Comparison of ENCODE assay signal across 8 cellular contexts in genomic region chr17:41835800-41836549, GRCh38. TPM values are rescaled to one million over a fixed set of nuclear protein-coding genes. Genes with fewer than 3 reads are reported as not detected.
A peak's percentile ranks its signal among the peaks of the same experiment; 100 is the strongest.
DNase-seq lines count a peak whose midpoint lies in the region; ATAC-seq, FAIRE-seq and TF ChIP-seq lines count a peak whose summit lies in the region.

Gene NT5C3B, minus strand, starts transcription at chr17:41836232. Its CDS starts 39 bp downstream, at chr17:41836193.

- no peaks in the 10 kb centered on the region for H3K9me3 ChIP-seq in CD4-positive, alpha-beta memory T cell (ENCODE audit: control insufficient read depth in 1 of 2, low read length in 2 of 2)
- no peaks in the 10 kb centered on the region for H3K9me3 ChIP-seq in endothelial cell of umbilical vein (replicated peaks; ENCODE audit: control insufficient read depth, insufficient read depth, low read length)

- H3K79me2 ChIP-seq in endothelial cell of umbilical vein (ENCODE audit: control insufficient read depth, insufficient read depth, low read length): peaks cover 3% of the 10 kb centered on the region

- dilution Hi-C loops in endothelial cell of umbilical vein (cut with MboI; ENCODE audit: extremely low pct_ligation_motif_present, low sequenced_read_pairs): no loop called here

- no peak for TF ChIP-seq POLR2A in endothelial cell of umbilical vein (IDR thresholded peaks at IDR 0.05; ENCODE audit: low read depth, low read length)

- no peaks in the 10 kb centered on the region for H4K20me1 ChIP-seq in endothelial cell of umbilical vein (replicated peaks; ENCODE audit: control insufficient read depth, extremely low read depth, insufficient read depth, low read length)

- H3K27ac ChIP-seq in CD4-positive, alpha-beta memory T cell (ENCODE audit: low read depth, low read length): peak within 1 kb of the TSS; percentile 52
- H3K27ac ChIP-seq in endothelial cell of umbilical vein (ENCODE audit: insufficient read depth, low read depth, low read length): no peak within 1 kb of the TSS

- H3K4me1 Mint-ChIP-seq in CD4-positive, alpha-beta memory T cell: peaks cover 10 to 18% (median 14%) of the 10 kb centered on the region in 4 donors

- peak within 1 kb of the TSS; percentile 79 to 90 (median 88) for H3K4me3 Mint-ChIP-seq in CD4-positive, alpha-beta memory T cell

- no peak for FAIRE-seq in endothelial cell of umbilical vein (lab: Jason Lieb, UNC)

- H3K9me1 ChIP-seq in endothelial cell of umbilical vein (replicated peaks; ENCODE audit: control insufficient read depth, extremely low read depth, insufficient read depth, low read length): no peaks in the 10 kb centered on the region

- H3K4me3 ChIP-seq in CD4-positive, alpha-beta memory T cell (ENCODE audit: low read length in 2 of 2): peak within 1 kb of the TSS; percentile 29 to 51
- H3K4me3 ChIP-seq in endothelial cell of umbilical vein (replicated peaks in 1 of 3; ENCODE audit: insufficient read depth in 1 of 3, low read depth in 1 of 3, low read length in 3 of 3): peak within 1 kb of the TSS; percentile 62 to 80 (median 71)

- H3K27me3 Mint-ChIP-seq in CD4-positive, alpha-beta memory T cell: no peaks in the 10 kb centered on the region

- peak within 1 kb of the TSS; percentile 87 for H3K4me2 ChIP-seq in endothelial cell of umbilical vein (ENCODE audit: insufficient read depth, low read length)

- DNase-seq in CD4-positive, alpha-beta memory T cell: peak in 4 of 5 donors; percentile 35 to 58 (median 42)
- DNase-seq in NCI-H460 (ENCODE audit: extremely low read depth, low read depth) (peak; percentile 38), endothelial cell of umbilical vein (ENCODE audit: low read depth, low spot score) (peak; percentile 44), mucosa of gallbladder (ENCODE audit: low spot score) (peak; percentile 40), cerebellar nuclear complex (lab: John Stamatoyannopoulos, UW) (no peak)
- peak; percentile 18 for DNase-seq in activated CD8-positive, alpha-beta memory T cell treated with anti-CD3 and anti-CD28 coated beads, Interleukin-2, amount 50 U/mL, for 24 hours (ENCODE audit: extremely low read depth)
- DNase-seq in stimulated activated CD8-positive, alpha-beta memory T cell treated with anti-CD3 and anti-CD28 coated beads, Interleukin-4, amount 100 ng/mL, for 24 hours (ENCODE audit: low read depth): peak; percentile 40

- H3K36me3 Mint-ChIP-seq in CD4-positive, alpha-beta memory T cell: peaks cover 4 to 9% of the 10 kb centered on the region in 2 donors

- ATAC-seq in GM21723 (IDR thresholded peaks at IDR 0.05; ENCODE audit: unreplicated experiment): peak; percentile 62

- CTCF ChIA-PET in CD4-positive, alpha-beta memory T cell (lab: Charles Lee; ENCODE audit: partially characterized antibody): interaction anchor here (2.2 kb wide), 1 partner anchor 25 kb away, joined by 10 read pairs; the partner anchor contains the start of gene P3H4
- CTCF ChIA-PET in endothelial cell of umbilical vein (lab: Charles Lee): interaction anchor here (1.4 kb wide), 1 partner anchor 10 kb away, joined by 3 read pairs; no protein-coding TSS in a partner anchor

- H3K27ac Mint-ChIP-seq in CD4-positive, alpha-beta memory T cell: peak within 1 kb of the TSS in 6 of 7 donors; percentile 41 to 89 (median 74)

- POLR2A ChIA-PET in CD4-positive, alpha-beta memory T cell (lab: Charles Lee; ENCODE audit: partially characterized antibody): interaction anchor here (0.8 to 4.5 kb wide), 5 partner anchors 15 to 182 kb away, joined by 3 to 24 read pairs (median 4); partner anchors contain the start of genes DNAJC7, EIF1, KLHL11 and P3H4
- POLR2A ChIA-PET in endothelial cell of umbilical vein (lab: Charles Lee): no interaction called here

- H3K27me3 ChIP-seq in CD4-positive, alpha-beta memory T cell (ENCODE audit: insufficient read depth, low read length): no peaks in the 10 kb centered on the region
- no peaks in the 10 kb centered on the region for H3K27me3 ChIP-seq in endothelial cell of umbilical vein (ENCODE audit: control insufficient read depth in 2 of 2, insufficient read depth in 2 of 2, low read length in 2 of 2)

- H3K4me1 ChIP-seq in CD4-positive, alpha-beta memory T cell (ENCODE audit: insufficient read depth, low read length): peaks cover 12% of the 10 kb centered on the region
- peaks cover 5% of the 10 kb centered on the region for H3K4me1 ChIP-seq in endothelial cell of umbilical vein (ENCODE audit: control insufficient read depth, extremely low read depth, insufficient read depth, low read length)

- TF ChIP-seq CTCF in endothelial cell of umbilical vein (IDR thresholded peaks at IDR 0.05; ENCODE audit: extremely low read depth in 1 of 2, insufficient read depth in 1 of 2, low read depth in 1 of 2, low read length in 2 of 2): no peak

- no TSS peak for BruUV-seq in endothelial cell of umbilical vein (replicated peaks; lab: Mats Ljungman, UMichigan)

- peak within 1 kb of the TSS; percentile 34 for H3K9ac ChIP-seq in endothelial cell of umbilical vein (replicated peaks; ENCODE audit: extremely low read depth, insufficient read depth, low read length)

- H3K9me3 Mint-ChIP-seq in CD4-positive, alpha-beta memory T cell: no peaks in the 10 kb centered on the region

- intact Hi-C loops in CD4-positive, alpha-beta memory T cell (cut with micrococcal nuclease): no loop called here
- intact Hi-C loops in endothelial cell of umbilical vein (cut with micrococcal nuclease): loop anchor here (1.0 kb wide), 1 partner anchor 98 kb away; no protein-coding TSS in a partner anchor

- no peaks in the 10 kb centered on the region for H3K36me3 ChIP-seq in CD4-positive, alpha-beta memory T cell (ENCODE audit: insufficient read depth, low read length)
- H3K36me3 ChIP-seq in endothelial cell of umbilical vein (ENCODE audit: control insufficient read depth in 2 of 2, extremely low read depth in 1 of 2, insufficient read depth in 2 of 2, low read length in 2 of 2): peaks cover 0 to 11% of the 10 kb centered on the region in 2 experiments

- peak within 1 kb of the TSS; percentile 100 for H2AFZ ChIP-seq in endothelial cell of umbilical vein (ENCODE audit: low read depth, low read length)

TF ChIP-seq in endothelial cell of umbilical vein, 7 proteins besides CTCF, POLR2A, EP300 and RAD21:
- TF ChIP-seq POLR2AphosphoS5 (IDR thresholded peaks at IDR 0.05; ENCODE audit: insufficient read depth, low read depth, low read length) (peak; percentile 60), EZH2 (IDR thresholded peaks at IDR 0.05; ENCODE audit: borderline replicate concordance, low read depth, low read length, severe bottlenecking) (no peak)
TF ChIP-seq in endothelial cell of umbilical vein: peak in this region for 1.

RNA-seq across cellular contexts. Expression of gene NT5C3B, which starts in this region (rescaled TPM):
- total RNA-seq in CD4-positive, alpha-beta memory T cell: 10 to 100 TPM; 20.9 to 22.3 TPM
- 10 to 100 TPM; 41.5 to 42.1 TPM for polyA plus RNA-seq in CD4-positive, alpha-beta memory T cell
- 103 and 119 TPM in 2 replicates for total RNA-seq in NCI-H460 (2014; rRNA removed; shearing (Covaris generic))
- polyA plus RNA-seq in NCI-H460 (2014; cell fraction: nucleus; rRNA removed): 83.9 and 134 TPM in 2 replicates
- total RNA-seq in endothelial cell of umbilical vein (57.4 and 67.3 TPM in 2 replicates), mucosa of gallbladder (39.6 TPM)
- 75.5 and 92.5 TPM in 2 replicates for polyA plus RNA-seq in endothelial cell of umbilical vein
- polyA plus RNA-seq in endothelial cell of umbilical vein (2011; cell fraction: cytosol; rRNA removed): 80.0 and 90.6 TPM in 2 replicates
- 84.8 and 107 TPM in 2 replicates for polyA plus RNA-seq in endothelial cell of umbilical vein (2011; cell fraction: nucleus; rRNA removed)
- 89.8 and 107 TPM in 2 replicates for polyA plus RNA-seq in endothelial cell of umbilical vein (2012)
- 53.4 and 54.1 TPM in 2 replicates for polyA minus RNA-seq in endothelial cell of umbilical vein
- 23.6 TPM for polyA minus RNA-seq in endothelial cell of umbilical vein (2011; cell fraction: cytosol; rRNA and poly(A)+ RNA removed)
- polyA minus RNA-seq in endothelial cell of umbilical vein (2011; cell fraction: nucleus; rRNA and poly(A)+ RNA removed): 23.1 and 30.6 TPM in 2 replicates

Comparison
In these comparisons a context has a peak if more than half of its experiments do, and no peak if none do; other contexts are left out.
1. DNase-seq: peak in CD4-positive, alpha-beta memory T cell (4 of 5), NCI-H460 (single experiment), activated CD8-positive, alpha-beta memory T cell treated with anti-CD3 and anti-CD28 coated beads, Interleukin-2, amount 50 U/mL, for 24 hours (single experiment), endothelial cell of umbilical vein (single experiment), mucosa of gallbladder (single experiment) and stimulated activated CD8-positive, alpha-beta memory T cell treated with anti-CD3 and anti-CD28 coated beads, Interleukin-4, amount 100 ng/mL, for 24 hours (single experiment); none in cerebellar nuclear complex (0 of 2).